ENCODE assay signal across 8 cellular contexts in the genomic region with DNA sequence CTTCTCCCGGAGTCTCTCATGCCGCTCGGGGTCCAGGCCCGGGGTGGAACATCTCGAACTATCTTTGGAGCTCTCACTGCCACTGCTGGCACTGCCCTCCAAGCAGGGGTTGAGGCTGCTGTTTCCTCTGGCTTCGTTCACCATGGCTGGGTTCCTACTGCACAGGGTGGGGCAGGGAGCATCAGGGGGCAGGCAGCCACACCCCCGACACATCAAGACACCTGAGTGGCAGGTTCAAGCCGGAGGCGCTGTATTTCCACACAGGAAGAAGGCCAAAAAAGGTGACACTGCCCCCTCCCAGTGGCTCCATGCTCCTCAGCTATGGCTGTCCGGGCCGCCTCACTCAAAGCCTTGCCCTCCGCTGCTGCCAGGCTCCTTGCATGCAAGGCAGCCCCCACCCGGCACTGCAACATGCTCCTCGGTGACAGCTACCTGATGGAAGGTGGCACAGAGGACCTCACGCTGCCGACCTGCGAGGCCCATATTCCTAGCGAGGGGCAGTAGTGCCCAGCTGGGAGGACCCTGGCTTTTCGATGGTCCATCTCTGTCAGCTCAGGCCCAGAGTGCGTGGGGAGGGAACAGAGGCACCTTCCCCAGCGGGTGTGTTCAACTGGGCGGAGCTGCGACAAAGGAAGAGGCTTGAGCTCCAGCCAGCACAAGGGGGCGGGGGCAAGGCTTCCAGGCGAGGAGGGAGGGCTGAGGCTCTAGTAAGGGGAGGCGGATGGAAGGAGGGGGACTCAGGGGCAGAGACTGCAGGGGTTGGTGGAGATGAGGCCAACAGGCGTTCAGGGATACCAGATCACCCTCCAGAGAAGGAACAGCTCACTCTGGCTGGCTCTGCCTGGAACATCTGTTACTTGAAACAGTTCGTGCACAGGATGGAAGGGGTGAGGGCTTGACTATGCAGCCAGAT. TPM values are rescaled to one million over a fixed set of nuclear protein-coding genes. Genes with fewer than 3 reads are reported as not detected.
DNase-seq lines count a peak whose midpoint lies in the region; ATAC-seq and TF ChIP-seq lines count a peak whose summit lies in the region.

No MANE protein-coding gene starts in this region.

- peak overlapping the region; percentile 11 for H3K9ac ChIP-seq in PC-3 (ENCODE audit: low read length)

- peak overlapping the region; percentile 58 for H2AFZ ChIP-seq in PC-3 (ENCODE audit: low read length)

- peaks cover 50% of the 10 kb centered on the region for H3K4me1 ChIP-seq in PC-3 (ENCODE audit: insufficient read depth, low read length)

- H3K36me3 Mint-ChIP-seq in Calu3 (ENCODE audit: insufficient read depth, unreplicated experiment) = peaks cover 51% of the 10 kb centered on the region
- H3K36me3 Mint-ChIP-seq in nephron progenitor cell (ENCODE audit: low read depth) = peaks cover 21% of the 10 kb centered on the region

- TF ChIP-seq CTCF in Calu3 (IDR thresholded peaks at IDR 0.05; ENCODE audit: unreplicated experiment) = no peak
- no peak for TF ChIP-seq CTCF in PC-3 (conservative IDR thresholded peaks at IDR 0.05; ENCODE audit: low read depth, low read length)
- TF ChIP-seq CTCF in fibroblast of villous mesenchyme (IDR thresholded peaks at IDR 0.05; ENCODE audit: insufficient read depth, low read depth, low read length) = no peak
- no peak for TF ChIP-seq CTCF in nephron progenitor cell (IDR thresholded peaks at IDR 0.05)

- H3K27me3 Mint-ChIP-seq in Calu3 (ENCODE audit: unreplicated experiment) = no peaks in the 10 kb centered on the region
- no peaks in the 10 kb centered on the region for H3K27me3 Mint-ChIP-seq in nephron progenitor cell (ENCODE audit: low read depth, poor library complexity)

- H3K4me3 ChIP-seq in PC-3 (ENCODE audit: low read length) = peak overlapping the region; percentile 60
- H3K4me3 ChIP-seq in fibroblast of villous mesenchyme (ENCODE audit: low read depth, low read length) = peak overlapping the region; percentile 75

- H3K4me2 ChIP-seq in PC-3 (ENCODE audit: low read length) = peak overlapping the region; percentile 78

- CTCF ChIA-PET in Calu3 (lab: Charles Lee) (interaction anchor here (0.5 kb wide), 1 partner anchor 160 kb away, joined by 3 read pairs; no protein-coding TSS in a partner anchor), PC-3 (lab: Charles Lee) (interaction anchor here (0.7 to 0.8 kb wide), 2 partner anchors 84 to 163 kb away, joined by 3 read pairs; no protein-coding TSS in a partner anchor)

- POLR2A ChIA-PET in PC-3 (lab: Charles Lee; ENCODE audit: unreplicated experiment) = interaction anchor here (0.5 to 1.4 kb wide), 3 partner anchors 12 to 120 kb away, joined by 4 to 15 read pairs (median 5); no protein-coding TSS in a partner anchor

- no peaks in the 10 kb centered on the region for H3F3A ChIP-seq in PC-3 (ENCODE audit: low read length, unreplicated experiment)

- H3K4me3 Mint-ChIP-seq in Calu3 (ENCODE audit: low read depth, unreplicated experiment) (peak overlapping the region; percentile 95), nephron progenitor cell (peak overlapping the region; percentile 98)

- peak; percentile 61 for DNase-seq in Calu3
- DNase-seq in PC-3 = peak; percentile 75
- DNase-seq in activated effector memory CD4-positive, alpha-beta T cell treated with anti-CD3 and anti-CD28 coated beads, Interleukin-2, amount 50 U/mL, for 16 hours = peak; percentile 90
- DNase-seq in fibroblast of villous mesenchyme (ENCODE audit: low read depth) = peak; percentile 97
- peak; percentile 91 for DNase-seq in nephron progenitor cell
- peak; percentile 31 to 75 (median 63) for DNase-seq in stimulated activated naive CD4-positive, alpha-beta T cell (lab: John Stamatoyannopoulos, UW)

- H3K27me3 ChIP-seq in PC-3 (ENCODE audit: low read length) = no peaks in the 10 kb centered on the region

- peak; percentile 33 for ATAC-seq in HG03066 (IDR thresholded peaks at IDR 0.05; ENCODE audit: low read depth, unreplicated experiment)
- ATAC-seq in PC-3 = peak; percentile 39
- no peak for ATAC-seq in GM21360 (IDR thresholded peaks at IDR 0.05; ENCODE audit: unreplicated experiment)

- BruUV-seq in Calu3 (replicated peaks; lab: Mats Ljungman, UMichigan) = no TSS peak
- no TSS peak for BruUV-seq in PC-3 (replicated peaks; lab: Mats Ljungman, UMichigan)

- H3K9me2 ChIP-seq in PC-3 (replicated peaks; ENCODE audit: low read length) = no peaks in the 10 kb centered on the region

- intact Hi-C loops in Calu3 (cut with micrococcal nuclease; ENCODE audit: unreplicated experiment) (no loop called here), PC-3 (cut with micrococcal nuclease) (loop anchor here (2.0 kb wide), 1 partner anchor 18 kb away; no protein-coding TSS in a partner anchor)

- H3K9me3 Mint-ChIP-seq in Calu3 (ENCODE audit: low read depth, unreplicated experiment) = no peaks in the 10 kb centered on the region
- no peaks in the 10 kb centered on the region for H3K9me3 Mint-ChIP-seq in nephron progenitor cell

- H3K9me3 ChIP-seq in PC-3 (ENCODE audit: low read length) = no peaks in the 10 kb centered on the region

- H3K27ac Mint-ChIP-seq in Calu3 (ENCODE audit: unreplicated experiment) = peak overlapping the region; percentile 22
- H3K27ac Mint-ChIP-seq in nephron progenitor cell = peak overlapping the region; percentile 99

- no peaks in the 10 kb centered on the region for H3K36me3 ChIP-seq in PC-3 (ENCODE audit: low read depth, low read length)

- no peaks in the 10 kb centered on the region for H4K20me1 ChIP-seq in PC-3 (ENCODE audit: low read length)

- H3K27ac ChIP-seq in PC-3 (ENCODE audit: low read length) = peak overlapping the region; percentile 44

- H3K4me1 Mint-ChIP-seq in Calu3 (ENCODE audit: low read depth, unreplicated experiment) (peaks cover 36% of the 10 kb centered on the region), nephron progenitor cell (peaks cover 77% of the 10 kb centered on the region)

- peaks cover 18% of the 10 kb centered on the region for H3K79me2 ChIP-seq in PC-3 (ENCODE audit: low read length)

RNA-seq across cellular contexts. Expression of a gene that starts 2.5 kb away (rescaled TPM):
- total RNA-seq in Calu3 (2022) (16.4 and 21.0 TPM in 2 replicates), PC-3 (2014; rRNA removed) (13.2 and 24.8 TPM in 2 replicates), fibroblast of villous mesenchyme (21.6 and 23.5 TPM in 2 replicates)

RNA-seq across cellular contexts. Expression of a gene that starts 2.8 kb away (rescaled TPM):
- 17.4 and 23.6 TPM in 2 replicates for total RNA-seq in Calu3 (2022)
- total RNA-seq in PC-3 (2014; rRNA removed) = 6.1 and 12.9 TPM in 2 replicates
- 18.6 and 19.0 TPM in 2 replicates for total RNA-seq in fibroblast of villous mesenchyme

RNA-seq across cellular contexts. Expression of a gene that starts 41.2 kb away (rescaled TPM):
- total RNA-seq in Calu3 (2022) = not detected in 2 replicates
- not detected in 2 replicates for total RNA-seq in PC-3 (2014; rRNA removed)
- total RNA-seq in fibroblast of villous mesenchyme = under 0.01 TPM in 1 of 2 replicates, not detected in the other

RNA-seq across cellular contexts. Expression of a gene that starts 44.4 kb away (rescaled TPM):
- not detected in 2 replicates for total RNA-seq in Calu3 (2022)
- total RNA-seq in PC-3 (2014; rRNA removed) = not detected in 2 replicates
- total RNA-seq in fibroblast of villous mesenchyme = 0.32 TPM in 1 of 2 replicates, not detected in the other

RNA-seq across cellular contexts. Expression of a gene that starts 55.5 kb away (rescaled TPM):
- total RNA-seq in Calu3 (2022) = not detected in 2 replicates
- not detected in 2 replicates for total RNA-seq in PC-3 (2014; rRNA removed)
- 3.9 and 4.7 TPM in 2 replicates for total RNA-seq in fibroblast of villous mesenchyme
